Comparison of ENCODE assay signal across 12 cellular contexts in the genomic region with DNA sequence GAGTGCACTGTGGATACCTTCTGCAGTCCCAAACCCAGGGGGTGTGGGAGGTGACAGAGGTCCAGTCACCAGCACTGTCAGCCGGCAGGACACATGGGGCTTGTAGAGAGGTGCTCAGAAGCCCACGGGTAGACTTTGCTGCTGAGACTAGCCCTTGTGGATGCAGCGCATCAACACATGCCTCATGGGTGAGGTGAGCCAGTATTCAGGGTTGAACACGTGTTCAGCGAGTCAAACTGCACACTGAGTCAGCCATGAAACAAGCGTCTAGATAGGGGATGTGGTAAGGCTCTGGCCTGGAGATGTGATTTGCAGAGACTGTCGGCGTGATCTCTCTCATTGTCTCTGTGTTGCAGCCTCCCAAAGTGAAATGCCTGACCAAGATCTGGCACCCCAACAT. TPM values are rescaled to one million over a fixed set of nuclear protein-coding genes. Genes with fewer than 3 reads are reported as not detected.
DNase-seq lines count a peak whose midpoint lies in the region; ATAC-seq and TF ChIP-seq lines count a peak whose summit lies in the region.
"Had no signal": no experiment of that assay in that cellular context is flagged by ENCODE, and none has a peak within 500 bp of the region (broad histone marks: within the 10 kb centered on the region; RNA-seq: fewer than 3 reads in every experiment).

No MANE protein-coding gene starts in this region.

- no peak for TF ChIP-seq POLR2A in suprapubic skin (IDR thresholded peaks at IDR 0.05)

- DNase-seq in Daoy (ENCODE audit: low read depth) (peak; percentile 75), RKO (ENCODE audit: low spot score) (peak; percentile 81), cardiac fibroblast (ENCODE audit: low read depth in 2 of 2) (peak; percentile 22 to 65), suprapubic skin (ENCODE audit: low spot score in 2 of 2) (no peak), SW480 (ENCODE audit: low spot score) (no peak), NCI-H69 (lab: John Stamatoyannopoulos, UW) (no peak)
- DNase-seq in stimulated activated CD4-positive, alpha-beta T cell treated with anti-CD3 and anti-CD28 coated beads, Interleukin-12 subunit alpha, Interleukin-12 subunit beta, amount 100 ng/mL, for 4 hours: peak; percentile 9
- DNase-seq: CD4-positive, alpha-beta memory T cell; NCI-H1417 treated with DMSO at 0.1 percent for 48 hours; nephron progenitor cell; PC-9 had no signal

- peaks cover 21% of the 10 kb centered on the region for H3K36me3 ChIP-seq in suprapubic skin

- H3K27ac ChIP-seq in suprapubic skin: no peak overlapping the region
- H3K27ac ChIP-seq: PC-9 had no signal

- WGBS in suprapubic skin: 83% methylated on average over 5 of the region's 8 CpGs

- no peaks in the 10 kb centered on the region for H3K9me3 ChIP-seq in suprapubic skin

- H3K4me1 ChIP-seq in suprapubic skin: no peaks in the 10 kb centered on the region

- H3K27me3 ChIP-seq in suprapubic skin: no peaks in the 10 kb centered on the region

- no peak for TF ChIP-seq EP300 in suprapubic skin (IDR thresholded peaks at IDR 0.05)

- no peak for ATAC-seq in HG03571 (IDR thresholded peaks at IDR 0.05; ENCODE audit: unreplicated experiment)

- H3K4me3 ChIP-seq in cardiac fibroblast (replicated peaks in 1 of 2; ENCODE audit: low read depth in 2 of 2, low read length in 2 of 2) (no peak overlapping the region), suprapubic skin (no peak overlapping the region)
- H3K4me3 ChIP-seq: PC-9 had no signal

- TF ChIP-seq CTCF in cardiac fibroblast (IDR thresholded peaks at IDR 0.05; ENCODE audit: low read depth, low read length) (no peak), suprapubic skin (IDR thresholded peaks at IDR 0.05) (no peak)

RNA-seq across cellular contexts. Expression of a gene that starts 35.8 kb away (rescaled TPM):
- 19.1 and 29.7 TPM in 2 replicates for total RNA-seq in Daoy (2014; rRNA removed; shearing (Covaris generic))
- total RNA-seq in suprapubic skin: 10 to 100 TPM in 2 of 4 donors, 1 to 10 TPM in 2; 5.5 to 14.5 (median 9.6) TPM

RNA-seq across cellular contexts. Expression of a gene that starts 58.2 kb away (rescaled TPM):
- 73.9 and 87.1 TPM in 2 replicates for total RNA-seq in Daoy (2014; rRNA removed; shearing (Covaris generic))
- total RNA-seq in suprapubic skin: 10 to 100 TPM; 32.2 to 63.6 (median 39.7) TPM

Comparison
In these comparisons a context has a peak if more than half of its experiments do, and no peak if none do; other contexts are left out.
1. DNase-seq: peak in Daoy (single experiment), RKO (single experiment), cardiac fibroblast (2 of 2) and stimulated activated CD4-positive, alpha-beta T cell treated with anti-CD3 and anti-CD28 coated beads, Interleukin-12 subunit alpha, Interleukin-12 subunit beta, amount 100 ng/mL, for 4 hours (single experiment); none in suprapubic skin (0 of 2), SW480 (single experiment) and NCI-H69 (single experiment).